26 cellular contexts compared by ENCODE assay signal in genomic region chr1:20167126-20167525, GRCh38. TPM values are rescaled to one million over a fixed set of nuclear protein-coding genes. Genes with fewer than 3 reads are reported as not detected.
DNase-seq lines count a peak whose midpoint lies in the region; ATAC-seq lines count a peak whose summit lies in the region.
"Had no signal": no experiment of that assay in that cellular context is flagged by ENCODE, and none has a peak within 500 bp of the region (broad histone marks: within the 10 kb centered on the region; RNA-seq: fewer than 3 reads in every experiment).

No MANE protein-coding gene starts in this region.

- DNase-seq in activated naive CD8-positive, alpha-beta T cell treated with anti-CD3 and anti-CD28 coated beads, Interleukin-2, amount 10 ng/mL, durations not matched to agents 7 days and 5 days = no peak
- DNase-seq in activated naive CD8-positive, alpha-beta T cell treated with anti-CD3 and anti-CD28 coated beads for 36 hours = no peak
- DNase-seq in NCI-H1417 (lab: John Stamatoyannopoulos, UW) = no peak
- DNase-seq: CD8-positive, alpha-beta memory T cell; DMS 273 treated with DMSO at 0.1 percent for 48 hours; DMS79 treated with DMSO at 0.1 percent for 48 hours; GF-D8; H7; NCI-H1048; NCI-H1417 treated with DMSO at 0.1 percent for 48 hours; NCI-H1694 treated with DMSO at 0.1 percent for 48 hours; NCI-H2081; NCI-H2171; NCI-H226; NCI-H510A; NCI-H69; SHP77 treated with DMSO at 0.1 percent for 48 hours had no signal

- no peak overlapping the region for H3K4me3 Mint-ChIP-seq in activated naive CD8-positive, alpha-beta T cell treated with anti-CD3 and anti-CD28 coated beads, Interleukin-2, amount 10 ng/mL, durations not matched to agents 7 days and 5 days
- no peak overlapping the region for H3K4me3 Mint-ChIP-seq in activated naive CD8-positive, alpha-beta T cell treated with anti-CD3 and anti-CD28 coated beads for 36 hours
- H3K4me3 Mint-ChIP-seq: B cell, CD14-positive monocyte had no signal

- no peak for ATAC-seq in activated naive CD8-positive, alpha-beta T cell treated with anti-CD3 and anti-CD28 coated beads, Interleukin-2, amount 10 ng/mL, durations not matched to agents 7 days and 5 days (ENCODE audit: low read depth)
- no peak for ATAC-seq in HG03342 (IDR thresholded peaks at IDR 0.05; ENCODE audit: unreplicated experiment)
- no peak for ATAC-seq in HG03159 (IDR thresholded peaks at IDR 0.05; ENCODE audit: unreplicated experiment)
- ATAC-seq: Panc1 had no signal

- H3K36me3 Mint-ChIP-seq in activated naive CD8-positive, alpha-beta T cell treated with anti-CD3 and anti-CD28 coated beads, Interleukin-2, amount 10 ng/mL, durations not matched to agents 7 days and 5 days = no peaks in the 10 kb centered on the region
- peaks cover 4% of the 10 kb centered on the region for H3K36me3 Mint-ChIP-seq in activated naive CD8-positive, alpha-beta T cell treated with anti-CD3 and anti-CD28 coated beads for 36 hours
- H3K36me3 Mint-ChIP-seq: CD14-positive monocyte had no signal

- peak overlapping the region; percentile 69 for H3K27ac ChIP-seq in cingulate gyrus (ENCODE audit: low read depth, low read length)
- H3K27ac ChIP-seq in muscle layer of colon (ENCODE audit: low read depth, low read length) = peak overlapping the region; percentile 54
- H3K27ac ChIP-seq: 22Rv1 had no signal

- no peaks in the 10 kb centered on the region for H3K9me3 ChIP-seq in muscle layer of colon (ENCODE audit: low read length)

- no peak overlapping the region for H3K9ac ChIP-seq in muscle layer of colon (ENCODE audit: low read length)

- no peaks in the 10 kb centered on the region for H3K27me3 ChIP-seq in muscle layer of colon (ENCODE audit: control insufficient read depth in 1 of 2, insufficient read depth in 2 of 2, low read length in 2 of 2)

- H3K27me3 Mint-ChIP-seq in activated naive CD8-positive, alpha-beta T cell treated with anti-CD3 and anti-CD28 coated beads, Interleukin-2, amount 10 ng/mL, durations not matched to agents 7 days and 5 days = peaks cover 6% of the 10 kb centered on the region
- peaks cover 13% of the 10 kb centered on the region for H3K27me3 Mint-ChIP-seq in activated naive CD8-positive, alpha-beta T cell treated with anti-CD3 and anti-CD28 coated beads for 36 hours

- no peaks in the 10 kb centered on the region for H3K36me3 ChIP-seq in muscle layer of colon (ENCODE audit: insufficient read depth, low read length)

- peaks cover 27% of the 10 kb centered on the region for H3K4me1 ChIP-seq in muscle layer of colon (ENCODE audit: insufficient read depth, low read length)

- H3K4me1 Mint-ChIP-seq in activated naive CD8-positive, alpha-beta T cell treated with anti-CD3 and anti-CD28 coated beads, Interleukin-2, amount 10 ng/mL, durations not matched to agents 7 days and 5 days = peaks cover 10% of the 10 kb centered on the region
- H3K4me1 Mint-ChIP-seq in activated naive CD8-positive, alpha-beta T cell treated with anti-CD3 and anti-CD28 coated beads for 36 hours = peaks cover 6% of the 10 kb centered on the region

- H3K9me3 Mint-ChIP-seq in activated naive CD8-positive, alpha-beta T cell treated with anti-CD3 and anti-CD28 coated beads, Interleukin-2, amount 10 ng/mL, durations not matched to agents 7 days and 5 days = peaks cover 6% of the 10 kb centered on the region
- H3K9me3 Mint-ChIP-seq in activated naive CD8-positive, alpha-beta T cell treated with anti-CD3 and anti-CD28 coated beads for 36 hours = peaks cover 15% of the 10 kb centered on the region

- H3K4me3 ChIP-seq in muscle layer of colon (ENCODE audit: low read depth in 1 of 2, low read length in 2 of 2) = no peak overlapping the region

- POLR2A ChIA-PET in activated naive CD8-positive, alpha-beta T cell treated with anti-CD3 and anti-CD28 coated beads, Interleukin-2, amount 10 ng/mL, durations not matched to agents 7 days and 5 days (lab: Charles Lee) = no interaction called here

- peak overlapping the region; percentile 14 for H3K27ac Mint-ChIP-seq in activated naive CD8-positive, alpha-beta T cell treated with anti-CD3 and anti-CD28 coated beads, Interleukin-2, amount 10 ng/mL, durations not matched to agents 7 days and 5 days
- H3K27ac Mint-ChIP-seq in activated naive CD8-positive, alpha-beta T cell treated with anti-CD3 and anti-CD28 coated beads for 36 hours = no peak overlapping the region
- H3K27ac Mint-ChIP-seq: B cell; CD8-positive, alpha-beta memory T cell; IgD-negative memory B cell had no signal

RNA-seq across cellular contexts. Expression of gene UBXN10, which starts 18.8 kb away (rescaled TPM):
- under 1 TPM; 0.23 to 0.28 TPM for total RNA-seq in activated naive CD8-positive, alpha-beta T cell treated with anti-CD3 and anti-CD28 coated beads, Interleukin-2, amount 10 ng/mL, durations not matched to agents 7 days and 5 days
- total RNA-seq in activated naive CD8-positive, alpha-beta T cell treated with anti-CD3 and anti-CD28 coated beads for 36 hours = 1 to 10 TPM; 1.1 to 1.2 TPM

RNA-seq across cellular contexts. Expression of gene PLA2G2C, which starts 19.2 kb away (rescaled TPM):
- not detected for total RNA-seq in activated naive CD8-positive, alpha-beta T cell treated with anti-CD3 and anti-CD28 coated beads, Interleukin-2, amount 10 ng/mL, durations not matched to agents 7 days and 5 days
- not detected for total RNA-seq in activated naive CD8-positive, alpha-beta T cell treated with anti-CD3 and anti-CD28 coated beads for 36 hours
- total RNA-seq: B cell; CD8-positive, alpha-beta memory T cell; H7 had no signal

RNA-seq across cellular contexts. Expression of gene PLA2G2F, which starts 28.0 kb away (rescaled TPM):
- not detected for total RNA-seq in activated naive CD8-positive, alpha-beta T cell treated with anti-CD3 and anti-CD28 coated beads, Interleukin-2, amount 10 ng/mL, durations not matched to agents 7 days and 5 days
- not detected for total RNA-seq in activated naive CD8-positive, alpha-beta T cell treated with anti-CD3 and anti-CD28 coated beads for 36 hours
- total RNA-seq: B cell; CD8-positive, alpha-beta memory T cell; H7 had no signal

RNA-seq across cellular contexts. Expression of gene PLA2G2D, which starts 47.8 kb away (rescaled TPM):
- total RNA-seq in activated naive CD8-positive, alpha-beta T cell treated with anti-CD3 and anti-CD28 coated beads, Interleukin-2, amount 10 ng/mL, durations not matched to agents 7 days and 5 days = not detected
- not detected for total RNA-seq in activated naive CD8-positive, alpha-beta T cell treated with anti-CD3 and anti-CD28 coated beads for 36 hours
- total RNA-seq: CD8-positive, alpha-beta memory T cell; H7 had no signal
